ENCODE assay signal across 25 cellular contexts in genomic region chr2:26709323-26710110, GRCh38. TPM values are rescaled to one million over a fixed set of nuclear protein-coding genes. Genes with fewer than 3 reads are reported as not detected.
DNase-seq lines count a peak whose midpoint lies in the region; ATAC-seq and TF ChIP-seq lines count a peak whose summit lies in the region.
"Had no signal": no experiment of that assay in that cellular context is flagged by ENCODE, and none has a peak within 500 bp of the region (broad histone marks: within the 10 kb centered on the region; RNA-seq: fewer than 3 reads in every experiment).

No MANE protein-coding gene starts in this region.

- no peak for ATAC-seq in gastroesophageal sphincter
- ATAC-seq in HG03108 (IDR thresholded peaks at IDR 0.05; ENCODE audit: unreplicated experiment) = no peak
- ATAC-seq: GM12878 had no signal

- TF ChIP-seq CTCF in right atrium auricular region (IDR thresholded peaks at IDR 0.05) (no peak), gastroesophageal sphincter (IDR thresholded peaks at IDR 0.05) (no peak), BE2C (IDR thresholded peaks at IDR 0.05; ENCODE audit: low read depth, low read length) (no peak)

- H2BK120ac ChIP-seq in neuronal stem cell (ENCODE audit: low read depth, low read length) = no peak overlapping the region

- H3K4me3 ChIP-seq in right atrium auricular region (no peak overlapping the region), gastroesophageal sphincter (no peak overlapping the region), neuronal stem cell (ENCODE audit: low read length in 2 of 2) (no peak overlapping the region), BE2C (ENCODE audit: low read depth, low read length) (no peak overlapping the region)
- H3K4me3 ChIP-seq: dorsolateral prefrontal cortex, GM12878, GM23248 had no signal

- no peak overlapping the region for H4K91ac ChIP-seq in neuronal stem cell (ENCODE audit: low read depth, low read length, poor library complexity)

- H2AK5ac ChIP-seq in neuronal stem cell (ENCODE audit: low read depth, low read length) = no peak overlapping the region

- H3K79me1 ChIP-seq in neuronal stem cell (ENCODE audit: low read depth, low read length) = no peaks in the 10 kb centered on the region

- peak overlapping the region; percentile 3 for H2BK5ac ChIP-seq in neuronal stem cell (ENCODE audit: low read length)

- H3K36me3 ChIP-seq in right atrium auricular region (no peaks in the 10 kb centered on the region), gastroesophageal sphincter (no peaks in the 10 kb centered on the region), neuronal stem cell (replicated peaks in 1 of 2; ENCODE audit: control insufficient read depth in 2 of 2, insufficient read depth in 2 of 2, low read length in 2 of 2) (no peaks in the 10 kb centered on the region), BE2C (peaks cover under 1% of the 10 kb centered on the region; the same call in 1 of the 2 replicates)

- intact Hi-C loops in cardiac septum (cut with DNase I) = no loop called here

- H2BK15ac ChIP-seq in neuronal stem cell (ENCODE audit: low read length) = no peak overlapping the region

- H3K9me3 ChIP-seq in right atrium auricular region = no peaks in the 10 kb centered on the region
- no peaks in the 10 kb centered on the region for H3K9me3 ChIP-seq in gastroesophageal sphincter
- H3K9me3 ChIP-seq in neuronal stem cell (replicated peaks in 1 of 2; ENCODE audit: control insufficient read depth in 2 of 2, insufficient read depth in 1 of 2, low read depth in 1 of 2, low read length in 2 of 2) = no peaks in the 10 kb centered on the region
- H3K9me3 ChIP-seq in BE2C = no peaks in the 10 kb centered on the region

- DNase-seq in right atrium auricular region (ENCODE audit: low spot score) = no peak
- no peak for DNase-seq in cardiac septum (ENCODE audit: low spot score)
- DNase-seq in neuronal stem cell (ENCODE audit: low spot score) = no peak
- DNase-seq in hepatic stellate cell (ENCODE audit: low spot score) = no peak
- DNase-seq in BE2C = no peak
- DNase-seq in stimulated activated CD4-positive, alpha-beta T cell treated with anti-CD3 and anti-CD28 coated beads, Interleukin-4, amount 100 ng/mL, for 1 hour = no peak
- DNase-seq: activated CD8-positive, alpha-beta memory T cell treated with anti-CD3 and anti-CD28 coated beads for 24 hours; activated gamma-delta T cell; activated naive CD8-positive, alpha-beta T cell treated with anti-CD3 and anti-CD28 coated beads, Interleukin-2, amount 10 ng/mL, durations not matched to agents 7 days and 5 days; activated T-cell treated with anti-CD3 and anti-CD28 coated beads, Interleukin-2, amount 50 U/mL, for 24 hours; CD4-positive, CD25-positive, alpha-beta regulatory T cell; cerebellar nuclear complex; dorsolateral prefrontal cortex; glutamatergic neuron; GM23248; NCI-H1694 treated with DMSO at 0.1 percent for 48 hours; NCI-H2171; NCI-H524; occipital lobe; SHP77; stimulated activated CD4-positive, alpha-beta T cell treated with anti-CD3 and anti-CD28 coated beads, Interleukin-2, amount 100 ng/mL, for 24 hours had no signal

- H3K4me1 ChIP-seq in right atrium auricular region = peaks cover 0 to 77% of the 10 kb centered on the region in 2 donors
- peaks cover 0 to 92% (median 22%) of the 10 kb centered on the region in 3 donors for H3K4me1 ChIP-seq in gastroesophageal sphincter
- peaks cover 19 to 25% of the 10 kb centered on the region in 2 donors for H3K4me1 ChIP-seq in neuronal stem cell (ENCODE audit: control insufficient read depth in 2 of 2, insufficient read depth in 1 of 2, low read depth in 1 of 2, low read length in 2 of 2)
- H3K4me1 ChIP-seq in BE2C = peaks cover 44% of the 10 kb centered on the region

- H3K23ac ChIP-seq in neuronal stem cell (ENCODE audit: low read depth, low read length, poor library complexity) = peak overlapping the region; percentile 6

- H2AFZ ChIP-seq in neuronal stem cell (ENCODE audit: low read length) = peak overlapping the region; percentile 76
- H2AFZ ChIP-seq: GM23248 had no signal

- no peak overlapping the region for H3K9ac ChIP-seq in neuronal stem cell (ENCODE audit: low read depth, low read length, poor library complexity)
- H3K9ac ChIP-seq: GM23248 had no signal

- TF ChIP-seq POLR2A in gastroesophageal sphincter (IDR thresholded peaks at IDR 0.05) = no peak

- H3K14ac ChIP-seq in neuronal stem cell (ENCODE audit: low read length) = no peak overlapping the region

- no peak overlapping the region for H3K4me2 ChIP-seq in neuronal stem cell (ENCODE audit: insufficient read depth, low read length, poor library complexity, severe bottlenecking)

- no peak overlapping the region for H2BK12ac ChIP-seq in neuronal stem cell (ENCODE audit: low read length)

- WGBS in gastroesophageal sphincter (ENCODE audit: low coverage in 1 of 2), 2 donors = 43 to 61% methylated on average over 4 to 17 of the region's 19 CpGs
- WGBS in neuronal stem cell (ENCODE audit: extremely low coverage in 2 of 2, insufficient read length in 2 of 2, insufficient replicate concordance in 1 of 2), 2 donors = no CpG with 5 or more reads among the region's 19 CpGs

- no peak overlapping the region for H4K8ac ChIP-seq in neuronal stem cell (ENCODE audit: low read depth, low read length)

- no peaks in the 10 kb centered on the region for H3K27me3 ChIP-seq in right atrium auricular region
- no peaks in the 10 kb centered on the region for H3K27me3 ChIP-seq in gastroesophageal sphincter
- no peaks in the 10 kb centered on the region for H3K27me3 ChIP-seq in neuronal stem cell (ENCODE audit: control insufficient read depth in 3 of 3, insufficient read depth in 3 of 3, low read depth in 1 of 3, low read length in 3 of 3)
- no peaks in the 10 kb centered on the region for H3K27me3 ChIP-seq in BE2C
- H3K27me3 ChIP-seq: dorsolateral prefrontal cortex had no signal

- H3K27ac ChIP-seq in right atrium auricular region (peak overlapping the region; percentile 81 to 86), gastroesophageal sphincter (peak overlapping the region in 3 of 4 donors; percentile 61 to 76 (median 71)), neuronal stem cell (replicated peaks; ENCODE audit: low read length) (no peak overlapping the region)
- H3K27ac ChIP-seq: GM23248 had no signal

- H3K18ac ChIP-seq in neuronal stem cell (ENCODE audit: low read length) = peak overlapping the region; percentile 44

- TF ChIP-seq EP300 in gastroesophageal sphincter (IDR thresholded peaks at IDR 0.05) = no peak

- no peak overlapping the region for H3K4ac ChIP-seq in neuronal stem cell (ENCODE audit: low read length)

RNA-seq across cellular contexts. Expression of gene KCNK3, which starts 17.0 kb away (rescaled TPM):
- total RNA-seq in right atrium auricular region (10 to 100 TPM; 47.5 to 50.0 TPM), cardiac septum (0.70 TPM), gastroesophageal sphincter (10 to 100 TPM in 2 of 4 donors, 1 to 10 TPM in 2; 2.0 to 13.9 (median 9.8) TPM)
- polyA plus RNA-seq in neuronal stem cell (2013, experiment 1 of 2) = 0.03 TPM
- 0.01 TPM for polyA plus RNA-seq in neuronal stem cell (2013, experiment 2 of 2)
- polyA plus RNA-seq in BE2C (2012; ENCODE audit: insufficient read depth, insufficient read length, low read depth) = 58.2 TPM
- total RNA-seq: activated naive CD8-positive, alpha-beta T cell treated with anti-CD3 and anti-CD28 coated beads, Interleukin-2, amount 10 ng/mL, durations not matched to agents 7 days and 5 days; CD4-positive, CD25-positive, alpha-beta regulatory T cell; GM23248; pulmonary artery endothelial cell had no signal
- polyA plus RNA-seq: CD4-positive, CD25-positive, alpha-beta regulatory T cell; GM12878; GM23248 had no signal

RNA-seq across cellular contexts. Expression of gene SLC35F6, which starts 54.6 kb away (rescaled TPM):
- 10 to 100 TPM; 34.2 to 55.7 TPM for total RNA-seq in right atrium auricular region
- 18.6 TPM for total RNA-seq in cardiac septum
- total RNA-seq in gastroesophageal sphincter = 10 to 100 TPM; 20.2 to 47.3 (median 38.2) TPM
- 8.5 TPM for polyA plus RNA-seq in neuronal stem cell (2013, experiment 1 of 2)
- 9.6 TPM for polyA plus RNA-seq in neuronal stem cell (2013, experiment 2 of 2)
- polyA plus RNA-seq in BE2C (2012; ENCODE audit: insufficient read depth, insufficient read length, low read depth) = 20.8 TPM
